13 cellular contexts compared by ENCODE assay signal in the genomic region with DNA sequence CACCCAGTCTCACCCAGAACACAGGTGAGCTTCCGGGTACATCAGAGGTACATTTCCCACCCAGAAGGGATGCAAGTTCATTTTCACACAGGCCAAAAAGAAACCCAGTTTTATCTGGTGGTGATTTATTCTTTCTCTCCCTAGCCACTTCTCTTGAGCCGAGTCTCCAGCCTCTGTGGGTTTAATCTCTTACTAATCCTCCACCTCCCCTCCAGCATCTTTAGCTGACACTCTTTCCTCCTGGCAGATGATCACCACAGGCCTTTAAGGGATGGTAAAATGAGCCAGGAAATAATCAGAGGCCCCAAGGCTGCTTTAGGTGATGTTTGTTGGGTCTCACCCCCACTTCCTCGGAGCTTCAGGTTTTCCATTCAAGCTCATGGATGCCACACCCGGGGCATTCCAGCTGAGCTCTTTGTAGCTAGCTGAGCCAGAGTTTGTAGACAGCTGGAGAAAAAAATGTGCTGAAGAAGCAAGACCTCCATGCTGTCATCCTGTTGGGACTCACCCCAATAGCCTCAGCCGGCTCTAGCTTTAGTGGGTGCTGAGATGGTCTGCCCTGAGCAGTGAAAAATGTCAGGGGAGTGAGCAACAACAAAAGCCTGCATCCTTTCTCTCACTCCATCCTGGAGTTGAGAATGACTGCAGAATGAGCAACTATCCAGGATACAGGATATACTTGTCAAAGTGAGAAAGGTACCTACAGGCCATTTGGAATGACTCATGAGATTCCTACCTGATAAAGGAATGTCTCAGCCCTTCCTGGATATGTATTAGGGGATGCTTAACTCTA.
DNase-seq lines count a peak whose midpoint lies in the region; ATAC-seq and TF ChIP-seq lines count a peak whose summit lies in the region.
"Had no signal": no experiment of that assay in that cellular context is flagged by ENCODE, and none has a peak within 500 bp of the region (broad histone marks: within the 10 kb centered on the region; RNA-seq: fewer than 3 reads in every experiment).

No MANE protein-coding gene starts in this region.

- peaks cover 27% of the 10 kb centered on the region for H3K4me1 Mint-ChIP-seq in activated naive CD4-positive, alpha-beta T cell treated with anti-CD3 and anti-CD28 coated beads, Interleukin-2, amount 50 U/mL, for 24 hours
- H3K4me1 Mint-ChIP-seq in activated naive CD4-positive, alpha-beta T cell treated with anti-CD3 and anti-CD28 coated beads for 36 hours (ENCODE audit: low read depth), result peaks cover 42% of the 10 kb centered on the region

- DNase-seq in activated naive CD4-positive, alpha-beta T cell treated with anti-CD3 and anti-CD28 coated beads for 36 hours, result no peak
- peak; percentile 93 for DNase-seq in RWPE1 (ENCODE audit: low spot score)
- peak; percentile 100 for DNase-seq in foreskin keratinocyte
- DNase-seq in NCI-H128 (lab: John Stamatoyannopoulos, UW; ENCODE audit: unreplicated experiment), result no peak
- DNase-seq in activated T-cell treated with anti-CD3 and anti-CD28 coated beads, Interleukin-2, amount 50 U/mL, for 48 hours, result no peak
- no peak for DNase-seq in Right ventricle myocardium inferior (ENCODE audit: missing footprints)
- DNase-seq: activated CD4-positive, alpha-beta T cell treated with anti-CD3 and anti-CD28 coated beads, Interleukin-2, amount 50 U/mL, for 1 hour; NCI-H510A; upper lobe of left lung had no signal

- H3K4me1 ChIP-seq in foreskin keratinocyte, result peaks cover 55% of the 10 kb centered on the region

- H3K9me3 Mint-ChIP-seq in activated naive CD4-positive, alpha-beta T cell treated with anti-CD3 and anti-CD28 coated beads, Interleukin-2, amount 50 U/mL, for 24 hours, result no peaks in the 10 kb centered on the region
- peaks cover 4% of the 10 kb centered on the region for H3K9me3 Mint-ChIP-seq in activated naive CD4-positive, alpha-beta T cell treated with anti-CD3 and anti-CD28 coated beads for 36 hours

- CTCF ChIA-PET in activated naive CD4-positive, alpha-beta T cell treated with anti-CD3 and anti-CD28 coated beads for 36 hours (lab: Charles Lee), result interaction anchor here (1.0 to 1.9 kb wide), 2 partner anchors 77 to 214 kb away, joined by 4 to 5 read pairs; no protein-coding TSS in a partner anchor
- CTCF ChIA-PET in RWPE1 (lab: Yijun Ruan, JAX), result interaction anchor here (0.5 to 0.8 kb wide), 4 partner anchors 16 to 884 kb away, joined by 3 to 7 read pairs (median 4); no protein-coding TSS in a partner anchor

- no peaks in the 10 kb centered on the region for H3K27me3 ChIP-seq in foreskin keratinocyte
- H3K27me3 ChIP-seq: upper lobe of left lung had no signal

- peak overlapping the region; percentile 41 for H3K27ac Mint-ChIP-seq in activated naive CD4-positive, alpha-beta T cell treated with anti-CD3 and anti-CD28 coated beads, Interleukin-2, amount 50 U/mL, for 24 hours
- H3K27ac Mint-ChIP-seq in activated naive CD4-positive, alpha-beta T cell treated with anti-CD3 and anti-CD28 coated beads for 36 hours, result no peak overlapping the region

- TF ChIP-seq CTCF in RWPE1 (conservative IDR thresholded peaks at IDR 0.05; ENCODE audit: low read depth) (no peak), foreskin keratinocyte (conservative IDR thresholded peaks at IDR 0.05) (no peak)

- ATAC-seq in foreskin keratinocyte (peak; percentile 82), Right ventricle myocardium inferior (no peak), GM21423 (IDR thresholded peaks at IDR 0.05; ENCODE audit: unreplicated experiment) (no peak)
- ATAC-seq: activated T-helper 17 cell treated with anti-CD3 and anti-CD28 coated beads, Interleukin-2, amount 50 U/mL, for 72 hours had no signal

- POLR2A ChIA-PET in RWPE1 (lab: Yijun Ruan, JAX; ENCODE audit: low non-redundant PET), result no interaction called here

- peaks cover 6% of the 10 kb centered on the region for H3K36me3 Mint-ChIP-seq in activated naive CD4-positive, alpha-beta T cell treated with anti-CD3 and anti-CD28 coated beads, Interleukin-2, amount 50 U/mL, for 24 hours
- peaks cover 2% of the 10 kb centered on the region for H3K36me3 Mint-ChIP-seq in activated naive CD4-positive, alpha-beta T cell treated with anti-CD3 and anti-CD28 coated beads for 36 hours (ENCODE audit: low read depth)

- intact Hi-C loops in activated naive CD4-positive, alpha-beta T cell treated with anti-CD3 and anti-CD28 coated beads for 36 hours (cut with micrococcal nuclease), result no loop called here
- intact Hi-C loops in Right ventricle myocardium inferior (cut with DNase I), result no loop called here

- no peaks in the 10 kb centered on the region for H3K27me3 Mint-ChIP-seq in activated naive CD4-positive, alpha-beta T cell treated with anti-CD3 and anti-CD28 coated beads, Interleukin-2, amount 50 U/mL, for 24 hours
- no peaks in the 10 kb centered on the region for H3K27me3 Mint-ChIP-seq in activated naive CD4-positive, alpha-beta T cell treated with anti-CD3 and anti-CD28 coated beads for 36 hours (ENCODE audit: low read depth)
- H3K27me3 Mint-ChIP-seq: activated T-helper 17 cell treated with anti-CD3 and anti-CD28 coated beads, Interleukin-2, amount 50 U/mL, for 72 hours had no signal

- H3K4me3 Mint-ChIP-seq in activated naive CD4-positive, alpha-beta T cell treated with anti-CD3 and anti-CD28 coated beads, Interleukin-2, amount 50 U/mL, for 24 hours, result no peak overlapping the region
- H3K4me3 Mint-ChIP-seq in activated naive CD4-positive, alpha-beta T cell treated with anti-CD3 and anti-CD28 coated beads for 36 hours, result no peak overlapping the region
- H3K4me3 Mint-ChIP-seq: activated T-helper 17 cell treated with anti-CD3 and anti-CD28 coated beads, Interleukin-2, amount 50 U/mL, for 72 hours had no signal

- H3K27ac ChIP-seq in RWPE1 (peak overlapping the region; percentile 95), foreskin keratinocyte (peak overlapping the region; percentile 93)
- H3K27ac ChIP-seq: HL-60, upper lobe of left lung had no signal

Comparison
In these comparisons a context has a peak if more than half of its experiments do, and no peak if none do; other contexts are left out.
1. DNase-seq: peak in RWPE1 (single experiment) and foreskin keratinocyte (2 of 2); none in activated naive CD4-positive, alpha-beta T cell treated with anti-CD3 and anti-CD28 coated beads for 36 hours (single experiment), NCI-H128 (single experiment), activated T-cell treated with anti-CD3 and anti-CD28 coated beads, Interleukin-2, amount 50 U/mL, for 48 hours (0 of 2) and Right ventricle myocardium inferior (single experiment).